In genomic region chrX:72081605-72082320, GRCh38 we compare ENCODE assay signal across 29 cellular contexts. TPM values are rescaled to one million over a fixed set of nuclear protein-coding genes. Genes with fewer than 3 reads are reported as not detected.
DNase-seq lines count a peak whose midpoint lies in the region; ATAC-seq and TF ChIP-seq lines count a peak whose summit lies in the region.
"Had no signal": no experiment of that assay in that cellular context is flagged by ENCODE, and none has a peak within 500 bp of the region (broad histone marks: within the 10 kb centered on the region; RNA-seq: fewer than 3 reads in every experiment).

No MANE protein-coding gene starts in this region.

- H3K9me3 ChIP-seq in cardiac muscle cell (ENCODE audit: low read depth): no peaks in the 10 kb centered on the region
- H3K9me3 ChIP-seq in right atrium auricular region: no peaks in the 10 kb centered on the region
- no peaks in the 10 kb centered on the region for H3K9me3 ChIP-seq in skeletal muscle tissue (ENCODE audit: control insufficient read depth in 3 of 3, low read length in 3 of 3)
- H3K9me3 ChIP-seq: adrenal gland, colonic mucosa, pancreas, upper lobe of left lung had no signal

- H3K4me3 ChIP-seq in cardiac muscle cell (no peak overlapping the region), right atrium auricular region (no peak overlapping the region), skeletal muscle tissue (ENCODE audit: low read length in 3 of 3) (peak overlapping the region in 1 of 3 donors; percentile 30)
- H3K4me3 ChIP-seq: adrenal gland, colonic mucosa, pancreas, PC-9 had no signal

- H3K9ac ChIP-seq in skeletal muscle tissue (ENCODE audit: low read depth in 1 of 3, low read length in 3 of 3): peak overlapping the region in 2 of 3 donors; percentile 16

- H3K27ac ChIP-seq in cardiac muscle cell (peak overlapping the region; percentile 89), right atrium auricular region (peak overlapping the region in 1 of 2 donors; percentile 18), skeletal muscle tissue (ENCODE audit: low read depth, low read length) (peak overlapping the region; percentile 3)
- H3K27ac ChIP-seq: adrenal gland, brain microvascular endothelial cell, colonic mucosa, pancreas, PC-9 had no signal

- no peaks in the 10 kb centered on the region for H3K36me3 ChIP-seq in cardiac muscle cell
- no peaks in the 10 kb centered on the region for H3K36me3 ChIP-seq in right atrium auricular region
- no peaks in the 10 kb centered on the region for H3K36me3 ChIP-seq in skeletal muscle tissue (ENCODE audit: control insufficient read depth in 3 of 3, insufficient read depth in 3 of 3, low read length in 3 of 3)
- H3K36me3 ChIP-seq: adrenal gland, brain microvascular endothelial cell, colonic mucosa, pancreas, upper lobe of left lung had no signal

- no peak for ATAC-seq in GM21447 (IDR thresholded peaks at IDR 0.05; ENCODE audit: unreplicated experiment)
- ATAC-seq: activated CD8-positive, alpha-beta T cell treated with anti-CD3 and anti-CD28 coated beads for 36 hours; naive thymus-derived CD8-positive, alpha-beta T cell; pancreas; T-cell had no signal

- peaks cover 31% of the 10 kb centered on the region for H3K4me1 ChIP-seq in cardiac muscle cell (ENCODE audit: low read depth)
- H3K4me1 ChIP-seq in right atrium auricular region: no peaks in the 10 kb centered on the region
- peaks cover 15 to 24% (median 18%) of the 10 kb centered on the region in 3 donors for H3K4me1 ChIP-seq in skeletal muscle tissue (ENCODE audit: control insufficient read depth in 3 of 3, insufficient read depth in 3 of 3, low read length in 3 of 3)
- H3K4me1 ChIP-seq: colonic mucosa, pancreas had no signal

- TF ChIP-seq CTCF in cardiac muscle cell (IDR thresholded peaks at IDR 0.05; ENCODE audit: low read depth, low read length) (no peak), right atrium auricular region (IDR thresholded peaks at IDR 0.05) (no peak)

- DNase-seq in cardiac muscle cell (ENCODE audit: low read depth in 1 of 2, low spot score in 1 of 2): peak in 1 of 2 donors; percentile 45
- DNase-seq in right atrium auricular region (ENCODE audit: low spot score): no peak
- DNase-seq in dermis blood vessel endothelial cell: peak; percentile 20
- peak; percentile 7 for DNase-seq in myocyte (ENCODE audit: low read depth)
- DNase-seq in HuH-7 (ENCODE audit: low spot score): no peak
- no peak for DNase-seq in middle frontal gyrus (ENCODE audit: extremely low spot score, low spot score)
- DNase-seq: 8988T; activated CD4-positive, CD25-positive, alpha-beta regulatory T cell treated with anti-CD3 and anti-CD28 coated beads, Interleukin-2, amount 50 U/mL, for 72 hours; activated CD8-positive, alpha-beta T cell treated with anti-CD3 and anti-CD28 coated beads for 36 hours; activated gamma-delta T cell treated with Interleukin-2 at 50 U/mL for 16 hours; activated T-cell treated with anti-CD3 and anti-CD28 coated beads for 4 hours; adrenal gland; brain microvascular endothelial cell; CD4-positive, alpha-beta T cell; colonic mucosa; glutamatergic neuron; MM.1S; naive thymus-derived CD8-positive, alpha-beta T cell; NCI-H1436 treated with DMSO at 0.1 percent for 48 hours; NCI-H510A treated with DMSO at 0.1 percent for 48 hours; NK-92 treated with Interleukin-12 subunit alpha and Interleukin-12 subunit beta, amount 100 ng/mL, for 24 hours; pancreas; PC-9; SIG-M5; stimulated activated CD8-positive, alpha-beta memory T cell treated with anti-CD3 and anti-CD28 coated beads, Interleukin-4, amount 100 ng/mL, for 48 hours; T-cell; upper lobe of left lung had no signal

- no peaks in the 10 kb centered on the region for H3K27me3 ChIP-seq in cardiac muscle cell
- H3K27me3 ChIP-seq in right atrium auricular region: no peaks in the 10 kb centered on the region
- H3K27me3 ChIP-seq in skeletal muscle tissue (ENCODE audit: control insufficient read depth in 3 of 3, insufficient read depth in 3 of 3, low read length in 3 of 3): peaks cover 0 to 6% (median 0%) of the 10 kb centered on the region in 3 donors
- H3K27me3 ChIP-seq: colonic mucosa, upper lobe of left lung had no signal

RNA-seq across cellular contexts. Expression of gene RTL5, which starts 50.0 kb away (rescaled TPM):
- total RNA-seq in cardiac muscle cell (9.0 and 11.6 TPM in 2 replicates), right atrium auricular region (1 to 10 TPM; 1.5 to 3.0 TPM), dermis blood vessel endothelial cell (0.47 and 0.51 TPM in 2 replicates), myocyte (1.1 and 1.7 TPM in 2 replicates), skeletal muscle tissue (3.1 TPM)
- polyA plus RNA-seq in cardiac muscle cell: 8.3 and 10.4 TPM in 2 replicates
- 3.8 TPM for polyA plus RNA-seq in myocyte (2012)
- total RNA-seq: PC-9 had no signal
- polyA plus RNA-seq: naive thymus-derived CD8-positive, alpha-beta T cell had no signal

Comparison
In these comparisons a context has a peak if more than half of its experiments do, and no peak if none do; other contexts are left out.
1. DNase-seq: peak in dermis blood vessel endothelial cell (single experiment) and myocyte (single experiment); none in right atrium auricular region (single experiment), HuH-7 (single experiment) and middle frontal gyrus (single experiment).